19 cellular contexts compared by ENCODE assay signal in the genomic region with DNA sequence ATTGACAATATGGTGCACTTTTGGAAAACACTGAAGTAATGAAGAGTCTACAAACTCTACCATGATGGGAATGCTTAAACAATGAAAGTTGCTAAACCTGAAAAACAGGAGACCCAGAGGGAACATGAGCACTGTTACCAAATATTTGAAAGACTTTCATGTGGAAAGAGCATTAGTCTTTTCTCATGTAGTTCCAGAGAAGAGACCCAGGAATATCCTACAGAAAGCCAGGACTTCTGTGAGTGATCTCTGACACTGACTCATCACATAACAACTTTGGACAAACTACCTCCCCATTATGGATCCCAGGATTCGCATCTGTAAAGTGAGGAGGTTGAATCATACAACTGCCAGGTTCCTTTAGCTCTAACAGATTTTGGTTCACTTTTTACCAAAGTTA.
DNase-seq lines count a peak whose midpoint lies in the region; ATAC-seq, FAIRE-seq and TF ChIP-seq lines count a peak whose summit lies in the region.
"Had no signal": no experiment of that assay in that cellular context is flagged by ENCODE, and none has a peak within 500 bp of the region (broad histone marks: within the 10 kb centered on the region; RNA-seq: fewer than 3 reads in every experiment).

No MANE protein-coding gene starts in this region.

- intact Hi-C loops in tibial artery (cut with DNase I; ENCODE audit: low total_unique reads): no loop called here

- no peak for TF ChIP-seq CTCF in GM23338 (conservative IDR thresholded peaks at IDR 0.05; ENCODE audit: low read depth in 2 of 2)
- no peak for TF ChIP-seq CTCF in bronchial epithelial cell (IDR thresholded peaks at IDR 0.05; ENCODE audit: insufficient read depth, low read length, severe bottlenecking)
- TF ChIP-seq CTCF in tibial artery (IDR thresholded peaks at IDR 0.05): no peak

- peaks cover 12% of the 10 kb centered on the region; the same call in 2 of the 3 replicates for H3K4me1 Mint-ChIP-seq in GM23338
- H3K4me1 Mint-ChIP-seq: B cell had no signal

- FAIRE-seq in bronchial epithelial cell (lab: Jason Lieb, UNC): no peak
- FAIRE-seq: A204.1, G401.6, GM12891 had no signal

- H4K20me1 ChIP-seq in GM23338 (replicated peaks; ENCODE audit: insufficient read depth): no peaks in the 10 kb centered on the region

- no peaks in the 10 kb centered on the region for H3K79me2 ChIP-seq in GM23338 (replicated peaks; ENCODE audit: insufficient read depth)

- no peak for ATAC-seq in GM23338

- no peak overlapping the region for H3K4me2 ChIP-seq in GM23338

- in situ Hi-C loops in KBM-7 (cut with MboI; ENCODE audit: low pct_unique_long_range_greater_than_20kb, low sequenced_read_pairs): no loop called here

- H3K27me3 ChIP-seq in GM23338 (ENCODE audit: insufficient read depth): no peaks in the 10 kb centered on the region
- H3K27me3 ChIP-seq in bronchial epithelial cell (ENCODE audit: control insufficient read depth, insufficient read depth, low read length): no peaks in the 10 kb centered on the region
- no peaks in the 10 kb centered on the region for H3K27me3 ChIP-seq in tibial artery

- H3K36me3 ChIP-seq in GM23338 (ENCODE audit: insufficient read depth) (no peaks in the 10 kb centered on the region), bronchial epithelial cell (ENCODE audit: control insufficient read depth, insufficient read depth, low read length) (no peaks in the 10 kb centered on the region), tibial artery (no peaks in the 10 kb centered on the region)

- no peak overlapping the region for H3K4me3 ChIP-seq in GM23338
- no peak overlapping the region for H3K4me3 ChIP-seq in bronchial epithelial cell (ENCODE audit: low read depth, low read length)
- no peak overlapping the region for H3K4me3 ChIP-seq in tibial artery

- H3K4me1 ChIP-seq in GM23338 (ENCODE audit: insufficient read depth) (no peaks in the 10 kb centered on the region; the same call in 1 of the 2 replicates), tibial artery (no peaks in the 10 kb centered on the region)

- no peak overlapping the region for H3K27ac Mint-ChIP-seq in GM23338
- H3K27ac Mint-ChIP-seq: B cell; CD4-positive, alpha-beta T cell; H9 had no signal

- H3K27ac ChIP-seq in GM23338 (ENCODE audit: low read depth) (no peak overlapping the region), tibial artery (no peak overlapping the region)

- H3K9me3 ChIP-seq in tibial artery: no peaks in the 10 kb centered on the region

- peak overlapping the region; percentile 69; the same call in 1 of the 2 replicates for H2AFZ ChIP-seq in GM23338

- no peaks in the 10 kb centered on the region; the same call in 2 of the 3 replicates for H3K9me3 Mint-ChIP-seq in GM23338
- H3K9me3 Mint-ChIP-seq: CD4-positive, alpha-beta T cell; H9 had no signal

- H3K36me3 Mint-ChIP-seq in GM23338 (ENCODE audit: low read depth): no peaks in the 10 kb centered on the region

- H3F3A ChIP-seq in GM23338 (replicated peaks; ENCODE audit: low read depth): no peaks in the 10 kb centered on the region

- no peak overlapping the region for H3K4me3 Mint-ChIP-seq in GM23338
- H3K4me3 Mint-ChIP-seq: B cell; CD4-positive, alpha-beta T cell; H9 had no signal

- DNase-seq in GM23338 (ENCODE audit: low spot score) (peak; percentile 35), bronchial epithelial cell (ENCODE audit: low read depth) (peak; percentile 56), kidney glomerular epithelial cell (lab: John Stamatoyannopoulos, UW) (peak; percentile 8), nucleus accumbens (lab: John Stamatoyannopoulos, UW) (no peak), KBM-7 (no peak), tibial artery (no peak), NCI-H128 (lab: John Stamatoyannopoulos, UW; ENCODE audit: unreplicated experiment) (no peak)
- DNase-seq: C1 segment of cervical spinal cord; Calu3; CD4-positive, alpha-beta T cell; DMS 273 treated with DMSO at 0.1 percent for 48 hours; DMS79 treated with DMSO at 0.1 percent for 48 hours; EL; GOT3; H9 had no signal

- peaks cover 2% of the 10 kb centered on the region for H3K27me3 Mint-ChIP-seq in GM23338 (ENCODE audit: insufficient read depth, low read depth, poor library complexity)

- H3K9me2 ChIP-seq in GM23338 (ENCODE audit: insufficient read depth): 0 out of 2 replicates have a peak, but pooled peaks cover 3% of the 10 kb centered on the region

TF ChIP-seq in GM23338, 12 proteins besides CTCF, POLR2A, EP300 and RAD21 (continues in another document):
- TF ChIP-seq, protein P1, sequence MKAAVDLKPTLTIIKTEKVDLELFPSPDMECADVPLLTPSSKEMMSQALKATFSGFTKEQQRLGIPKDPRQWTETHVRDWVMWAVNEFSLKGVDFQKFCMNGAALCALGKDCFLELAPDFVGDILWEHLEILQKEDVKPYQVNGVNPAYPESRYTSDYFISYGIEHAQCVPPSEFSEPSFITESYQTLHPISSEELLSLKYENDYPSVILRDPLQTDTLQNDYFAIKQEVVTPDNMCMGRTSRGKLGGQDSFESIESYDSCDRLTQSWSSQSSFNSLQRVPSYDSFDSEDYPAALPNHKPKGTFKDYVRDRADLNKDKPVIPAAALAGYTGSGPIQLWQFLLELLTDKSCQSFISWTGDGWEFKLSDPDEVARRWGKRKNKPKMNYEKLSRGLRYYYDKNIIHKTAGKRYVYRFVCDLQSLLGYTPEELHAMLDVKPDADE (IDR thresholded peaks at IDR 0.05): no peak
- TF ChIP-seq EZH2 (IDR thresholded peaks at IDR 0.05; ENCODE audit: low read depth, unreplicated experiment) (no peak), POLR2AphosphoS5 (IDR thresholded peaks at IDR 0.05; ENCODE audit: low read depth) (no peak), STAT1 (IDR thresholded peaks at IDR 0.05; ENCODE audit: unreplicated experiment) (no peak), ZNF114 (CRISPR knock-in tag; IDR thresholded peaks at IDR 0.05) (no peak), NANOG (IDR thresholded peaks at IDR 0.05; ENCODE audit: borderline replicate concordance) (no peak), JUNB (IDR thresholded peaks at IDR 0.05; ENCODE audit: unreplicated experiment) (no peak)
- TF ChIP-seq, protein P2, sequence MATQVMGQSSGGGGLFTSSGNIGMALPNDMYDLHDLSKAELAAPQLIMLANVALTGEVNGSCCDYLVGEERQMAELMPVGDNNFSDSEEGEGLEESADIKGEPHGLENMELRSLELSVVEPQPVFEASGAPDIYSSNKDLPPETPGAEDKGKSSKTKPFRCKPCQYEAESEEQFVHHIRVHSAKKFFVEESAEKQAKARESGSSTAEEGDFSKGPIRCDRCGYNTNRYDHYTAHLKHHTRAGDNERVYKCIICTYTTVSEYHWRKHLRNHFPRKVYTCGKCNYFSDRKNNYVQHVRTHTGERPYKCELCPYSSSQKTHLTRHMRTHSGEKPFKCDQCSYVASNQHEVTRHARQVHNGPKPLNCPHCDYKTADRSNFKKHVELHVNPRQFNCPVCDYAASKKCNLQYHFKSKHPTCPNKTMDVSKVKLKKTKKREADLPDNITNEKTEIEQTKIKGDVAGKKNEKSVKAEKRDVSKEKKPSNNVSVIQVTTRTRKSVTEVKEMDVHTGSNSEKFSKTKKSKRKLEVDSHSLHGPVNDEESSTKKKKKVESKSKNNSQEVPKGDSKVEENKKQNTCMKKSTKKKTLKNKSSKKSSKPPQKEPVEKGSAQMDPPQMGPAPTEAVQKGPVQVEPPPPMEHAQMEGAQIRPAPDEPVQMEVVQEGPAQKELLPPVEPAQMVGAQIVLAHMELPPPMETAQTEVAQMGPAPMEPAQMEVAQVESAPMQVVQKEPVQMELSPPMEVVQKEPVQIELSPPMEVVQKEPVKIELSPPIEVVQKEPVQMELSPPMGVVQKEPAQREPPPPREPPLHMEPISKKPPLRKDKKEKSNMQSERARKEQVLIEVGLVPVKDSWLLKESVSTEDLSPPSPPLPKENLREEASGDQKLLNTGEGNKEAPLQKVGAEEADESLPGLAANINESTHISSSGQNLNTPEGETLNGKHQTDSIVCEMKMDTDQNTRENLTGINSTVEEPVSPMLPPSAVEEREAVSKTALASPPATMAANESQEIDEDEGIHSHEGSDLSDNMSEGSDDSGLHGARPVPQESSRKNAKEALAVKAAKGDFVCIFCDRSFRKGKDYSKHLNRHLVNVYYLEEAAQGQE (IDR thresholded peaks at IDR 0.05; ENCODE audit: unreplicated experiment): no peak

Comparison
In these comparisons a context has a peak if more than half of its experiments do, and no peak if none do; other contexts are left out.
1. DNase-seq: peak in GM23338 (single experiment), bronchial epithelial cell (single experiment) and kidney glomerular epithelial cell (single experiment); none in nucleus accumbens (0 of 56), KBM-7 (single experiment), tibial artery (0 of 2) and NCI-H128 (single experiment).